8 cellular contexts compared by ENCODE assay signal in the genomic region with DNA sequence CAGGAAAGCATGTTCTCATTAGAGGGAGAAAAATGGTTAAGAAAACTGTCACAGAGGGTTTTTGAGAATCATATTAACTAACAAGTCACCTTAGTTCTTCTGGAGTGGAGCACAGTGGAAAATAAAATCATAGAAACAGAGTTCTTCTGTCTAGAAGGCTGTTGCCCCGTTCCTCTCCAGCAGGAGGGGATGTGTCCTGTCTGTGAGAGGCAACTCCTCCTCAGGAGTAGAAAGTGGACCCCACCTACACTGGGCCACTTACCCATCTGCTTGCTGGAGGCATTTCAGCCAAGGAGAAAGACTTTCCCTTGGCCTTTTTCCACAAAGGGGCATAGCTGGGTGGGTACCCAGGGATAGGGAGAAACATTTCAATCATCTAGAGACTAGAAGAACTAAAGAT.
A peak's percentile ranks its signal among the peaks of the same experiment; 100 is the strongest.
DNase-seq lines count a peak whose midpoint lies in the region; ATAC-seq, FAIRE-seq and TF ChIP-seq lines count a peak whose summit lies in the region.

No MANE protein-coding gene starts in this region.

- in situ Hi-C loops in Panc1 (cut with HindIII; ENCODE audit: low pct_unique_long_range_greater_than_20kb, low sequenced_read_pairs) (no loop called here), brain microvascular endothelial cell (cut with HindIII; ENCODE audit: low pct_ligation_motif_present, low sequenced_read_pairs) (no loop called here)

- no TSS peak for BruUV-seq in Panc1 (replicated peaks; lab: Mats Ljungman, UMichigan)

- TF ChIP-seq CTCF in cardiac muscle cell (IDR thresholded peaks at IDR 0.05; ENCODE audit: low read depth, low read length) (peak; percentile 53), Panc1 (IDR thresholded peaks at IDR 0.05) (peak; percentile 48), brain microvascular endothelial cell (IDR thresholded peaks at IDR 0.05; ENCODE audit: low read depth, low read length, missing control alignments) (peak; percentile 86)

- DNase-seq in cardiac muscle cell (ENCODE audit: low read depth in 1 of 2, low spot score in 1 of 2) (peak; percentile 39 to 53), cardiac septum (ENCODE audit: low spot score) (no peak), Panc1 (ENCODE audit: low read depth, low spot score) (no peak), brain microvascular endothelial cell (peak; percentile 54), small intestine (peak; percentile 3), GOT3 (lab: John Stamatoyannopoulos, UW) (no peak)
- no peak for DNase-seq in activated T-helper 2 cell treated with anti-CD3 and anti-CD28 coated beads, Interferon-gamma antibody, Interleukin-2, Interleukin-4, amounts not matched to agents 10 μg/mL and 5 μg/mL and 100 μg/mL, durations not matched to agents 14 hours and 24 hours and 36 hours (ENCODE audit: low spot score)

- POLR2A ChIA-PET in Panc1 (lab: Charles Lee) = no interaction called here

- no peaks in the 10 kb centered on the region for H3K36me3 Mint-ChIP-seq in activated T-helper 2 cell treated with anti-CD3 and anti-CD28 coated beads, Interferon-gamma antibody, Interleukin-2, Interleukin-4, amounts not matched to agents 10 μg/mL and 5 μg/mL and 100 μg/mL, durations not matched to agents 14 hours and 24 hours and 36 hours (ENCODE audit: low read depth)

- intact Hi-C loops in cardiac septum (cut with DNase I) (no loop called here), Panc1 (cut with micrococcal nuclease; ENCODE audit: unreplicated experiment) (no loop called here)
- intact Hi-C loops in activated T-helper 2 cell treated with anti-CD3 and anti-CD28 coated beads, Interferon-gamma antibody, Interleukin-2, Interleukin-4, amounts not matched to agents 10 μg/mL and 5 μg/mL and 100 μg/mL, durations not matched to agents 14 hours and 24 hours and 36 hours (cut with micrococcal nuclease) = no loop called here

- H3K9me3 ChIP-seq in cardiac muscle cell (ENCODE audit: low read depth) (no peaks in the 10 kb centered on the region), Panc1 (ENCODE audit: control insufficient read depth, insufficient read depth, low read depth, low read length) (no peaks in the 10 kb centered on the region), small intestine (ENCODE audit: control insufficient read depth, low read depth) (no peaks in the 10 kb centered on the region)

- no peak overlapping the region for H3K4me3 ChIP-seq in cardiac muscle cell
- no peak overlapping the region for H3K4me3 ChIP-seq in Panc1 (ENCODE audit: low read depth in 2 of 2, low read length in 2 of 2)
- no peak overlapping the region for H3K4me3 ChIP-seq in brain microvascular endothelial cell (ENCODE audit: low read depth, low read length)
- no peak overlapping the region for H3K4me3 ChIP-seq in small intestine (ENCODE audit: low read depth in 1 of 2, low read length in 2 of 2)

- FAIRE-seq in small intestine (lab: Jason Lieb, UNC) = no peak

- H3K27ac ChIP-seq in cardiac muscle cell (no peak overlapping the region), Panc1 (ENCODE audit: low read length) (no peak overlapping the region), brain microvascular endothelial cell (no peak overlapping the region), small intestine (ENCODE audit: low read depth in 1 of 2, low read length in 1 of 2) (no peak overlapping the region)

- no peaks in the 10 kb centered on the region for H3K9me3 Mint-ChIP-seq in activated T-helper 2 cell treated with anti-CD3 and anti-CD28 coated beads, Interferon-gamma antibody, Interleukin-2, Interleukin-4, amounts not matched to agents 10 μg/mL and 5 μg/mL and 100 μg/mL, durations not matched to agents 14 hours and 24 hours and 36 hours

- H3K4me3 Mint-ChIP-seq in activated T-helper 2 cell treated with anti-CD3 and anti-CD28 coated beads, Interferon-gamma antibody, Interleukin-2, Interleukin-4, amounts not matched to agents 10 μg/mL and 5 μg/mL and 100 μg/mL, durations not matched to agents 14 hours and 24 hours and 36 hours (ENCODE audit: low read depth) = no peak overlapping the region

- H3K4me1 ChIP-seq in cardiac muscle cell (ENCODE audit: low read depth) = no peaks in the 10 kb centered on the region
- H3K4me1 ChIP-seq in Panc1 (ENCODE audit: control insufficient read depth, insufficient read depth, low read length) = no peaks in the 10 kb centered on the region
- no peaks in the 10 kb centered on the region for H3K4me1 ChIP-seq in small intestine (ENCODE audit: control insufficient read depth in 2 of 2, insufficient read depth in 1 of 2, low read depth in 1 of 2, low read length in 1 of 2)

- H3K27me3 Mint-ChIP-seq in activated T-helper 2 cell treated with anti-CD3 and anti-CD28 coated beads, Interferon-gamma antibody, Interleukin-2, Interleukin-4, amounts not matched to agents 10 μg/mL and 5 μg/mL and 100 μg/mL, durations not matched to agents 14 hours and 24 hours and 36 hours (ENCODE audit: low read depth) = peaks cover 35% of the 10 kb centered on the region

- CTCF ChIA-PET in Panc1 (lab: Charles Lee) = no interaction called here

- H3K36me3 ChIP-seq in cardiac muscle cell (no peaks in the 10 kb centered on the region), Panc1 (ENCODE audit: control insufficient read depth, insufficient read depth, low read length) (no peaks in the 10 kb centered on the region), brain microvascular endothelial cell (replicated peaks) (no peaks in the 10 kb centered on the region), small intestine (ENCODE audit: control insufficient read depth in 2 of 2, insufficient read depth in 2 of 2, low read length in 2 of 2) (no peaks in the 10 kb centered on the region)

- no peaks in the 10 kb centered on the region for H3K27me3 ChIP-seq in cardiac muscle cell
- peaks cover 2% of the 10 kb centered on the region for H3K27me3 ChIP-seq in Panc1 (ENCODE audit: control insufficient read depth, insufficient read depth, low read length)
- H3K27me3 ChIP-seq in brain microvascular endothelial cell (replicated peaks) = no peaks in the 10 kb centered on the region
- no peaks in the 10 kb centered on the region for H3K27me3 ChIP-seq in small intestine (ENCODE audit: control insufficient read depth in 2 of 2, insufficient read depth in 2 of 2, low read length in 2 of 2)

- no peaks in the 10 kb centered on the region for H3K4me1 Mint-ChIP-seq in activated T-helper 2 cell treated with anti-CD3 and anti-CD28 coated beads, Interferon-gamma antibody, Interleukin-2, Interleukin-4, amounts not matched to agents 10 μg/mL and 5 μg/mL and 100 μg/mL, durations not matched to agents 14 hours and 24 hours and 36 hours (ENCODE audit: low read depth)

- ATAC-seq in HG02642 (IDR thresholded peaks at IDR 0.05; ENCODE audit: poor library complexity, unreplicated experiment) (peak; percentile 77), Panc1 (peak; percentile 71; the same call in 1 of the 2 replicates)

- no peak overlapping the region for H3K27ac Mint-ChIP-seq in activated T-helper 2 cell treated with anti-CD3 and anti-CD28 coated beads, Interferon-gamma antibody, Interleukin-2, Interleukin-4, amounts not matched to agents 10 μg/mL and 5 μg/mL and 100 μg/mL, durations not matched to agents 14 hours and 24 hours and 36 hours

- 14 to 52% (median 26%) methylated on average over 1 of the region's 1 CpG for WGBS in small intestine, 3 donors

Comparison
In these comparisons a context has a peak if more than half of its experiments do, and no peak if none do; other contexts are left out.
1. DNase-seq: peak in cardiac muscle cell (2 of 2), brain microvascular endothelial cell (single experiment) and small intestine (single experiment); none in cardiac septum (single experiment), Panc1 (single experiment), activated T-helper 2 cell treated with anti-CD3 and anti-CD28 coated beads, Interferon-gamma antibody, Interleukin-2, Interleukin-4, amounts not matched to agents 10 μg/mL and 5 μg/mL and 100 μg/mL, durations not matched to agents 14 hours and 24 hours and 36 hours (single experiment) and GOT3 (single experiment).
2. Peak in every context shown above with its lines, with median percentiles within 50 percentile points of each other: CTCF ChIP-seq.